ENCODE assay signal across 8 cellular contexts in the genomic region with DNA sequence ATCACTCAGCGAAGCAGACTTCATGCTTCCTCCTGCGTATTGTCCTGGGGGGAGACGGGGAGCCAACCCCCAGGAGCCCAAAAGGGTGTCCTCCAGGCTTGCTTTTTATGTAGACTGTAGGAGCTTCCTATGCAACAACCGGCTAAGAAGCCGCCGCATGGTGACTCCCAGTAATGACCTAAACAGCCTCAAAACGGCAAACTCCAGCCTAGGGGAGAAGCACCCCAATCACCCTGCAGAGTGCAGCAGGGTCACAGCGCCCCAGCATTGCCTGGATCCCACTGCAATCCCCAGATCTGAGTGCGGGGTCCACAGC. TPM values are rescaled to one million over a fixed set of nuclear protein-coding genes. Genes with fewer than 3 reads are reported as not detected.
DNase-seq lines count a peak whose midpoint lies in the region; ATAC-seq and TF ChIP-seq lines count a peak whose summit lies in the region.

No MANE protein-coding gene starts in this region.

- H3K4me3 ChIP-seq in mammary epithelial cell (replicated peaks in 1 of 3; ENCODE audit: insufficient read depth in 1 of 3, low read depth in 2 of 3, low read length in 3 of 3): no peak overlapping the region
- H3K4me3 ChIP-seq in vagina: no peak overlapping the region
- H3K4me3 ChIP-seq in HAP-1: no peak overlapping the region

- whole genome bisulfite sequencing in mammary epithelial cell (ENCODE audit: low coverage, missing lambda C conversion rate): 32% methylated on average over 9 of the region's 9 CpGs

- H3K4me3 Mint-ChIP-seq in activated naive CD8-positive, alpha-beta T cell: peak overlapping the region; percentile 14
- H3K4me3 Mint-ChIP-seq in activated naive CD8-positive, alpha-beta T cell treated with anti-CD3 and anti-CD28 coated beads for 36 hours: no peak overlapping the region
- H3K4me3 Mint-ChIP-seq in mesothelial cell of epicardium: peak overlapping the region; percentile 44
- no peak overlapping the region for H3K4me3 Mint-ChIP-seq in activated CD4-positive, alpha-beta memory T cell treated with anti-CD3 and anti-CD28 coated beads for 36 hours

- peak overlapping the region; percentile 55 for H3K9ac ChIP-seq in mammary epithelial cell (ENCODE audit: insufficient read depth, low read length)

- intact Hi-C loops in mammary epithelial cell (cut with micrococcal nuclease) (loop anchor here (1.0 to 5.0 kb wide), 2 partner anchors 23 to 42 kb away; no protein-coding TSS in a partner anchor), vagina (cut with DNase I) (no loop called here)
- intact Hi-C loops in activated CD4-positive, alpha-beta memory T cell treated with anti-CD3 and anti-CD28 coated beads for 36 hours (cut with micrococcal nuclease): no loop called here

- H2AFZ ChIP-seq in mammary epithelial cell (ENCODE audit: low read depth, low read length): peak overlapping the region; percentile 57

- CTCF ChIA-PET in mammary epithelial cell (lab: Charles Lee; ENCODE audit: low non-redundant PET): interaction anchor here (0.7 kb wide), 1 partner anchor 22 kb away, joined by 10 read pairs; no protein-coding TSS in a partner anchor
- CTCF ChIA-PET in activated CD4-positive, alpha-beta memory T cell treated with anti-CD3 and anti-CD28 coated beads for 36 hours (lab: Charles Lee): no interaction called here

- H3K36me3 ChIP-seq in mammary epithelial cell (ENCODE audit: insufficient read depth, low read length) (peaks cover 3% of the 10 kb centered on the region), vagina (no peaks in the 10 kb centered on the region), HAP-1 (replicated peaks) (no peaks in the 10 kb centered on the region)

- ATAC-seq in GM19035 (IDR thresholded peaks at IDR 0.05; ENCODE audit: unreplicated experiment): no peak

- TF ChIP-seq CTCF in mammary epithelial cell (conservative IDR thresholded peaks at IDR 0.05 in 1 of 2, IDR thresholded peaks at IDR 0.05 in 1 of 2; ENCODE audit: extremely low read depth in 1 of 2, insufficient read depth in 1 of 2, low read depth in 1 of 2, low read length in 2 of 2) (no peak), mesothelial cell of epicardium (IDR thresholded peaks at IDR 0.05; ENCODE audit: unreplicated experiment) (no peak), vagina (IDR thresholded peaks at IDR 0.05) (no peak)

- POLR2A ChIA-PET in activated CD4-positive, alpha-beta memory T cell treated with anti-CD3 and anti-CD28 coated beads for 36 hours (lab: Charles Lee): no interaction called here

- H3K4me1 ChIP-seq in mammary epithelial cell (ENCODE audit: insufficient read depth, low read length) (peaks cover 25% of the 10 kb centered on the region), vagina (peaks cover 28% of the 10 kb centered on the region), HAP-1 (peaks cover 18% of the 10 kb centered on the region)

- no peaks in the 10 kb centered on the region for H3K9me3 Mint-ChIP-seq in activated naive CD8-positive, alpha-beta T cell (ENCODE audit: low read depth)
- no peaks in the 10 kb centered on the region for H3K9me3 Mint-ChIP-seq in activated naive CD8-positive, alpha-beta T cell treated with anti-CD3 and anti-CD28 coated beads for 36 hours
- no peaks in the 10 kb centered on the region for H3K9me3 Mint-ChIP-seq in mesothelial cell of epicardium
- no peaks in the 10 kb centered on the region for H3K9me3 Mint-ChIP-seq in activated CD4-positive, alpha-beta memory T cell treated with anti-CD3 and anti-CD28 coated beads for 36 hours

- peak overlapping the region; percentile 28 for H3K4me2 ChIP-seq in mammary epithelial cell (ENCODE audit: insufficient read depth, low read depth, low read length)

- dilution Hi-C loops in mammary epithelial cell (cut with HindIII; ENCODE audit: low sequenced_read_pairs): no loop called here

- H3K27ac Mint-ChIP-seq in activated naive CD8-positive, alpha-beta T cell: peak overlapping the region; percentile 10
- no peak overlapping the region for H3K27ac Mint-ChIP-seq in activated naive CD8-positive, alpha-beta T cell treated with anti-CD3 and anti-CD28 coated beads for 36 hours
- H3K27ac Mint-ChIP-seq in mesothelial cell of epicardium: peak overlapping the region; percentile 99
- no peak overlapping the region for H3K27ac Mint-ChIP-seq in activated CD4-positive, alpha-beta memory T cell treated with anti-CD3 and anti-CD28 coated beads for 36 hours

- in situ Hi-C loops in mammary epithelial cell (cut with MboI; ENCODE audit: low sequenced_read_pairs in 2 of 2): no loop called here
- in situ Hi-C loops in HAP-1 (cut with MboI; ENCODE audit: low sequenced_read_pairs): no loop called here

- H3K9me3 ChIP-seq in mammary epithelial cell (replicated peaks; ENCODE audit: insufficient read depth, low read length) (no peaks in the 10 kb centered on the region), vagina (no peaks in the 10 kb centered on the region), HAP-1 (no peaks in the 10 kb centered on the region)

- H3K27me3 Mint-ChIP-seq in activated naive CD8-positive, alpha-beta T cell: peaks cover 2% of the 10 kb centered on the region
- H3K27me3 Mint-ChIP-seq in activated naive CD8-positive, alpha-beta T cell treated with anti-CD3 and anti-CD28 coated beads for 36 hours: peaks cover 16% of the 10 kb centered on the region
- no peaks in the 10 kb centered on the region for H3K27me3 Mint-ChIP-seq in mesothelial cell of epicardium (ENCODE audit: low read depth)
- peaks cover 8% of the 10 kb centered on the region for H3K27me3 Mint-ChIP-seq in activated CD4-positive, alpha-beta memory T cell treated with anti-CD3 and anti-CD28 coated beads for 36 hours

- no peaks in the 10 kb centered on the region for H3K36me3 Mint-ChIP-seq in activated naive CD8-positive, alpha-beta T cell
- no peaks in the 10 kb centered on the region for H3K36me3 Mint-ChIP-seq in activated naive CD8-positive, alpha-beta T cell treated with anti-CD3 and anti-CD28 coated beads for 36 hours
- no peaks in the 10 kb centered on the region for H3K36me3 Mint-ChIP-seq in mesothelial cell of epicardium
- H3K36me3 Mint-ChIP-seq in activated CD4-positive, alpha-beta memory T cell treated with anti-CD3 and anti-CD28 coated beads for 36 hours: no peaks in the 10 kb centered on the region

- DNase-seq in activated naive CD8-positive, alpha-beta T cell treated with anti-CD3 and anti-CD28 coated beads for 36 hours: no peak
- DNase-seq in mammary epithelial cell (no peak), mesothelial cell of epicardium (ENCODE audit: low spot score in 2 of 2, unreplicated experiment in 2 of 2) (no peak), vagina (ENCODE audit: extremely low spot score in 2 of 2) (no peak), HAP-1 (ENCODE audit: low spot score in 2 of 2) (no peak)
- DNase-seq in activated CD4-positive, alpha-beta memory T cell treated with anti-CD3 and anti-CD28 coated beads for 36 hours: no peak

- no TSS peak for BruUV-seq in mammary epithelial cell (replicated peaks; lab: Mats Ljungman, UMichigan)

- TF ChIP-seq POLR2A in vagina (IDR thresholded peaks at IDR 0.05): no peak

- peaks cover 25% of the 10 kb centered on the region for H3K4me1 Mint-ChIP-seq in activated naive CD8-positive, alpha-beta T cell (ENCODE audit: low read depth)
- peaks cover 26% of the 10 kb centered on the region for H3K4me1 Mint-ChIP-seq in activated naive CD8-positive, alpha-beta T cell treated with anti-CD3 and anti-CD28 coated beads for 36 hours
- H3K4me1 Mint-ChIP-seq in mesothelial cell of epicardium: peaks cover 77% of the 10 kb centered on the region
- H3K4me1 Mint-ChIP-seq in activated CD4-positive, alpha-beta memory T cell treated with anti-CD3 and anti-CD28 coated beads for 36 hours (ENCODE audit: low read depth): peaks cover 21% of the 10 kb centered on the region

- H3K27ac ChIP-seq in mammary epithelial cell (ENCODE audit: insufficient read depth, low read depth, low read length) (peak overlapping the region; percentile 89), vagina (peak overlapping the region; percentile 42)

- H3K79me2 ChIP-seq in mammary epithelial cell (ENCODE audit: insufficient read depth, low read length): no peaks in the 10 kb centered on the region

- H3K27me3 ChIP-seq in mammary epithelial cell (ENCODE audit: insufficient read depth, low read length) (no peaks in the 10 kb centered on the region), vagina (no peaks in the 10 kb centered on the region), HAP-1 (ENCODE audit: low read depth) (no peaks in the 10 kb centered on the region)

- no peaks in the 10 kb centered on the region for H4K20me1 ChIP-seq in mammary epithelial cell (ENCODE audit: insufficient read depth, low read length)

RNA-seq across cellular contexts. Expression of a gene that starts 52.0 kb away (rescaled TPM):
- total RNA-seq in activated naive CD8-positive, alpha-beta T cell treated with anti-CD3 and anti-CD28 coated beads for 36 hours: 1 to 10 TPM; 1.5 to 2.8 TPM
- 10 to 100 TPM; 56.3 to 65.7 TPM for total RNA-seq in mammary epithelial cell
- polyA plus RNA-seq in mammary epithelial cell: 20.4 TPM
- polyA minus RNA-seq in mammary epithelial cell: 18.0 TPM
- total RNA-seq in mesothelial cell of epicardium: 16.9 to 17.8 TPM (median 17.6 TPM) in 3 replicates
- 8.1 TPM for total RNA-seq in vagina
- total RNA-seq in activated CD4-positive, alpha-beta memory T cell treated with anti-CD3 and anti-CD28 coated beads for 36 hours: under 1 TPM; 0.24 to 0.31 TPM

Comparison
In these comparisons a context has a peak if more than half of its experiments do, and no peak if none do; other contexts are left out.
1. H3K27ac Mint-ChIP-seq: peak in activated naive CD8-positive, alpha-beta T cell (single experiment) and mesothelial cell of epicardium (single experiment); none in activated naive CD8-positive, alpha-beta T cell treated with anti-CD3 and anti-CD28 coated beads for 36 hours (single experiment) and activated CD4-positive, alpha-beta memory T cell treated with anti-CD3 and anti-CD28 coated beads for 36 hours (single experiment).
2. H3K4me3 Mint-ChIP-seq: peak in activated naive CD8-positive, alpha-beta T cell (single experiment) and mesothelial cell of epicardium (single experiment); none in activated naive CD8-positive, alpha-beta T cell treated with anti-CD3 and anti-CD28 coated beads for 36 hours (single experiment) and activated CD4-positive, alpha-beta memory T cell treated with anti-CD3 and anti-CD28 coated beads for 36 hours (single experiment).